In genomic region chr17:49362723-49363117, GRCh38 we compare ENCODE assay signal across 8 cellular contexts. TPM values are rescaled to one million over a fixed set of nuclear protein-coding genes. Genes with fewer than 3 reads are reported as not detected.
DNase-seq lines count a peak whose midpoint lies in the region; ATAC-seq, FAIRE-seq and TF ChIP-seq lines count a peak whose summit lies in the region.

No MANE protein-coding gene starts in this region.

- TF ChIP-seq EP300 in GM12878 (IDR thresholded peaks at IDR 0.05; ENCODE audit: borderline replicate concordance in 1 of 2, control insufficient read depth in 1 of 2, low read depth in 2 of 2, low read length in 2 of 2) = no peak

- peak overlapping the region; percentile 46 to 71 for H3K18ac ChIP-seq in mesenchymal stem cell (ENCODE audit: low read depth in 1 of 2, low read length in 2 of 2)

- SMC1A ChIA-PET in GM12878 (lab: Charles Lee; ENCODE audit: uncharacterized antibody, unreplicated experiment) = interaction anchor here (0.7 to 1.9 kb wide), 6 partner anchors 21 to 48 kb away, joined by 3 to 9 read pairs (median 3); no protein-coding TSS in a partner anchor

- CTCF ChIA-PET in GM12878 (lab: Yijun Ruan, JAX) = interaction anchor here (0.8 to 15.6 kb wide), 4 partner anchors 9 to 46 kb away, joined by 3 to 330 read pairs (median 5); no protein-coding TSS in a partner anchor

- WGBS in heart left ventricle, 4 donors = 20 to 25% (median 22%) methylated on average over 10 of the region's 10 CpGs
- 6% methylated on average over 10 of the region's 10 CpGs for WGBS in GM12878 (ENCODE audit: insufficient coverage, insufficient replicate concordance, low lambda C conversion rate, missing lambda C conversion rate)
- 20% methylated on average over 7 of the region's 10 CpGs for WGBS in mesenchymal stem cell

- no peak overlapping the region for H2BK5ac ChIP-seq in mesenchymal stem cell (ENCODE audit: low read depth, low read length, poor library complexity, severe bottlenecking)

- H3K4me2 ChIP-seq in GM12878 (ENCODE audit: control insufficient read depth, insufficient read depth) (peak overlapping the region; percentile 65), mesenchymal stem cell (ENCODE audit: low read length, poor library complexity, severe bottlenecking) (peak overlapping the region; percentile 88)

- DNase-seq in heart left ventricle (no peak), Right ventricle myocardium inferior (ENCODE audit: missing footprints) (no peak), GM12878 (ENCODE audit: low read depth, low spot score) (no peak), mesenchymal stem cell (no peak), vagina (ENCODE audit: extremely low spot score in 2 of 2) (no peak), GF-D8 (lab: John Stamatoyannopoulos, UW) (no peak), NCI-H524 (lab: John Stamatoyannopoulos, UW) (no peak), NOMO-1 treated with DMSO at 0.1 percent for 48 hours (lab: John Stamatoyannopoulos, UW; ENCODE audit: unreplicated experiment) (no peak)

- RAD21 ChIA-PET in GM12878 (lab: Charles Lee; ENCODE audit: unreplicated experiment) = interaction anchor here (1.4 kb wide), 1 partner anchor 46 kb away, joined by 7 read pairs; no protein-coding TSS in a partner anchor

- H3K9ac ChIP-seq in GM12878 (ENCODE audit: control insufficient read depth, insufficient read depth, low read length) (peak overlapping the region; percentile 21; the same call in 1 of the 2 replicates), mesenchymal stem cell (ENCODE audit: low read length) (peak overlapping the region; percentile 79)

- H3K27ac ChIP-seq in heart left ventricle (peak overlapping the region in 11 of 12 donors; percentile 83 to 95 (median 90)), GM12878 (ENCODE audit: control insufficient read depth, insufficient read depth) (no peak overlapping the region), mesenchymal stem cell (ENCODE audit: low read length, poor library complexity, severe bottlenecking) (peak overlapping the region; percentile 74), vagina (peak overlapping the region; percentile 97)

- H3K4me1 ChIP-seq in heart left ventricle (peaks cover 5 to 48% (median 26%) of the 10 kb centered on the region in 12 donors), GM12878 (ENCODE audit: control insufficient read depth, insufficient read depth, low read length) (peaks cover 16% of the 10 kb centered on the region), mesenchymal stem cell (ENCODE audit: control insufficient read depth, insufficient read depth, low read depth, low read length) (peaks cover 11% of the 10 kb centered on the region), vagina (peaks cover 34% of the 10 kb centered on the region)

- H2BK120ac ChIP-seq in mesenchymal stem cell (ENCODE audit: low read depth, low read length) = no peak overlapping the region

- TF ChIP-seq CTCF in heart left ventricle (IDR thresholded peaks at IDR 0.05) (no peak), GM12878 (IDR thresholded peaks at IDR 0.05 in 2 of 3, conservative IDR thresholded peaks at IDR 0.05 in 1 of 3; ENCODE audit: control insufficient read depth in 2 of 3, extremely low read depth in 1 of 3, insufficient read depth in 1 of 3, low read depth in 3 of 3, low read length in 3 of 3) (no peak), vagina (IDR thresholded peaks at IDR 0.05) (no peak)

- H2AK5ac ChIP-seq in mesenchymal stem cell (ENCODE audit: low read length, severe bottlenecking) = no peak overlapping the region

- H3K27me3 ChIP-seq in heart left ventricle (no peaks in the 10 kb centered on the region), GM12878 (replicated peaks in 1 of 2; ENCODE audit: control insufficient read depth in 2 of 2, insufficient read depth in 2 of 2, low read length in 1 of 2) (no peaks in the 10 kb centered on the region), mesenchymal stem cell (ENCODE audit: control insufficient read depth in 1 of 2, insufficient read depth in 1 of 2, low read length in 2 of 2) (no peaks in the 10 kb centered on the region), vagina (no peaks in the 10 kb centered on the region)

- POLR2A ChIA-PET in GM12878 (lab: Charles Lee) = interaction anchor here (0.9 kb wide), 1 partner anchor 20 kb away, joined by 3 read pairs; no protein-coding TSS in a partner anchor

- intact Hi-C loops in heart left ventricle (cut with DNase I) = loop anchor here in 3 of 10 donors (5.0 kb wide), 2 partner anchors 35 to 45 kb away; no protein-coding TSS in a partner anchor
- intact Hi-C loops in Right ventricle myocardium inferior (cut with DNase I) = loop anchor here (5.0 kb wide), 1 partner anchor 45 kb away; no protein-coding TSS in a partner anchor
- intact Hi-C loops in GM12878 (cut with micrococcal nuclease; ENCODE audit: unreplicated experiment) = loop anchor here (5.0 kb wide), 1 partner anchor 35 kb away; no protein-coding TSS in a partner anchor
- intact Hi-C loops in vagina (cut with DNase I) = no loop called here

- H3K36me3 ChIP-seq in heart left ventricle (no peaks in the 10 kb centered on the region), GM12878 (ENCODE audit: control insufficient read depth in 2 of 2, insufficient read depth in 2 of 2, low read length in 1 of 2) (no peaks in the 10 kb centered on the region), mesenchymal stem cell (ENCODE audit: control insufficient read depth in 1 of 2, insufficient read depth in 2 of 2, low read depth in 1 of 2, low read length in 2 of 2) (no peaks in the 10 kb centered on the region), vagina (no peaks in the 10 kb centered on the region)

- no peak for TF ChIP-seq RAD21 in GM12878 (IDR thresholded peaks at IDR 0.05; ENCODE audit: insufficient read depth, low read depth, low read length)

- no peak for ATAC-seq in heart left ventricle
- no peak for ATAC-seq in Right ventricle myocardium inferior
- peak; percentile 9 for ATAC-seq in GM12878

- peak overlapping the region; percentile 44 for H2BK15ac ChIP-seq in mesenchymal stem cell (ENCODE audit: low read depth, poor library complexity, severe bottlenecking)

- no peak overlapping the region for H4K91ac ChIP-seq in mesenchymal stem cell (ENCODE audit: low read length)

- no peak overlapping the region for H3K14ac ChIP-seq in mesenchymal stem cell (ENCODE audit: low read length in 2 of 2)

- no peak overlapping the region for H3K4ac ChIP-seq in mesenchymal stem cell (ENCODE audit: low read depth in 1 of 2, low read length in 2 of 2)

- no peaks in the 10 kb centered on the region for H4K20me1 ChIP-seq in GM12878 (ENCODE audit: control insufficient read depth, insufficient read depth)

- H3K4me3 ChIP-seq in heart left ventricle (peak overlapping the region; percentile 77 to 98 (median 92)), GM12878 (peak overlapping the region; percentile 60; the same call in 1 of the 2 replicates), mesenchymal stem cell (ENCODE audit: insufficient read depth in 1 of 2, low read depth in 1 of 2, low read length in 2 of 2) (peak overlapping the region in 1 of 2 experiments; percentile 76), vagina (peak overlapping the region; percentile 80 to 99)

- in situ Hi-C loops in GM12878 (cut with MboI) = no loop called here

- H4K8ac ChIP-seq in mesenchymal stem cell (ENCODE audit: low read length) = peak overlapping the region; percentile 91

- no peak for TF ChIP-seq POLR2A in heart left ventricle (IDR thresholded peaks at IDR 0.05)
- TF ChIP-seq POLR2A in GM12878 (IDR thresholded peaks at IDR 0.05; ENCODE audit: low read depth, low read length) = no peak
- no peak for TF ChIP-seq POLR2A in vagina (IDR thresholded peaks at IDR 0.05)

- H3K79me1 ChIP-seq in mesenchymal stem cell (replicated peaks; ENCODE audit: low read length, poor library complexity, severe bottlenecking) = peaks cover 6% of the 10 kb centered on the region

- FAIRE-seq in GM12878 (lab: Jason Lieb, UNC) = no peak

- peak overlapping the region; percentile 86 for H2AFZ ChIP-seq in GM12878 (ENCODE audit: control insufficient read depth, low read depth, low read length)
- H2AFZ ChIP-seq in mesenchymal stem cell (ENCODE audit: low read depth, low read length) = peak overlapping the region; percentile 75

- H3K79me2 ChIP-seq in GM12878 (ENCODE audit: control insufficient read depth, insufficient read depth, low read length) = peaks cover 38% of the 10 kb centered on the region

- H3K9me3 ChIP-seq in heart left ventricle (no peaks in the 10 kb centered on the region), GM12878 (replicated peaks; ENCODE audit: control insufficient read depth, insufficient read depth, low read length) (no peaks in the 10 kb centered on the region), mesenchymal stem cell (ENCODE audit: control insufficient read depth, low read length) (no peaks in the 10 kb centered on the region), vagina (no peaks in the 10 kb centered on the region)

- no peak overlapping the region for H3K23ac ChIP-seq in mesenchymal stem cell (ENCODE audit: low read length in 2 of 2)

- no peak overlapping the region for H2BK12ac ChIP-seq in mesenchymal stem cell (ENCODE audit: low read length in 2 of 2)

- no TSS peak for BruUV-seq in GM12878 (replicated peaks; lab: Mats Ljungman, UMichigan)

RNA-seq across cellular contexts. Expression of gene ZNF652, which starts 0.7 kb away (rescaled TPM):
- total RNA-seq in heart left ventricle (10 to 100 TPM; 14.7 to 24.5 (median 23.1) TPM), Right ventricle myocardium inferior (19.0 TPM), GM12878 (2014; rRNA removed) (7.7 and 9.0 TPM in 2 replicates), GM12878 (2014; rRNA removed; fragmentation: Illumina TruSeq; extraction: Trizol) (11.4 TPM in 2 replicates), GM12878 (2021) (10.1 and 10.9 TPM in 2 replicates), vagina (42.7 TPM)
- polyA plus RNA-seq in heart left ventricle (10 to 100 TPM in 1 of 2 donors, 1 to 10 TPM in 1; 7.2 to 16.3 TPM), GM12878 (2011; rRNA removed) (13.1 and 15.3 TPM in 2 replicates), GM12878 (2014; fragmentation: Illumina TruSeq; extraction: Trizol) (4.3 and 5.5 TPM in 2 replicates), GM12878 (2014; fragmentation: Nextera tagmentation; extraction: Ambion mirVana) (1 to 10 TPM; 3.5 to 5.4 TPM), GM12878 (2014; rRNA removed) (3.4 and 4.5 TPM in 2 replicates), GM12878 (2016; fragmentation: Nextera tagmentation; extraction: Ambion mirVana) (10 to 100 TPM in 1 of 2 experiments, 1 to 10 TPM in 1; 9.6 to 10.2 TPM)
- 15.9 and 18.2 TPM in 2 replicates for total RNA-seq in GM12878 (2013; cell fraction: nucleolus; rRNA removed)
- 5.6 TPM for polyA plus RNA-seq in GM12878 (2011; ENCODE audit: low read depth)
- 4.9 and 7.1 TPM in 2 replicates for polyA plus RNA-seq in GM12878 (2011; cell fraction: cytosol; rRNA removed)
- 11.5 and 12.5 TPM in 2 replicates for polyA plus RNA-seq in GM12878 (2011; cell fraction: nucleus; rRNA removed)
- polyA plus RNA-seq in GM12878 (2012) = 5.8 and 6.6 TPM in 2 replicates
- 25.2 and 26.5 TPM in 2 replicates for polyA minus RNA-seq in GM12878 (2011; rRNA and poly(A)+ RNA removed)
- 8.0 and 11.0 TPM in 2 replicates for polyA minus RNA-seq in GM12878 (2011; cell fraction: cytosol; rRNA and poly(A)+ RNA removed)
- polyA minus RNA-seq in GM12878 (2011; cell fraction: nucleus; rRNA and poly(A)+ RNA removed) = 8.7 and 12.8 TPM in 2 replicates
- polyA plus RNA-seq in mesenchymal stem cell (2013, experiment 1 of 2) = 13.6 TPM
- 14.5 TPM for polyA plus RNA-seq in mesenchymal stem cell (2013, experiment 2 of 2)

RNA-seq across cellular contexts. Expression of gene PHB1, which starts 52.0 kb away (rescaled TPM):
- total RNA-seq in heart left ventricle (100 to 1,000 TPM; 125 to 264 (median 211) TPM), Right ventricle myocardium inferior (233 TPM), GM12878 (2014; rRNA removed) (185 and 191 TPM in 2 replicates), GM12878 (2014; rRNA removed; fragmentation: Illumina TruSeq; extraction: Trizol) (156 and 172 TPM in 2 replicates), GM12878 (2021) (281 and 286 TPM in 2 replicates), vagina (58.7 TPM)
- polyA plus RNA-seq in heart left ventricle (100 to 1,000 TPM; 155 to 328 TPM), GM12878 (2011; rRNA removed) (326 and 466 TPM in 2 replicates), GM12878 (2014; fragmentation: Illumina TruSeq; extraction: Trizol) (259 and 350 TPM in 2 replicates), GM12878 (2014; fragmentation: Nextera tagmentation; extraction: Ambion mirVana) (100 to 1,000 TPM; 117 to 154 TPM), GM12878 (2014; rRNA removed) (209 and 221 TPM in 2 replicates), GM12878 (2016; fragmentation: Nextera tagmentation; extraction: Ambion mirVana) (100 to 1,000 TPM; 397 to 430 TPM)
- 67.3 and 70.7 TPM in 2 replicates for total RNA-seq in GM12878 (2013; cell fraction: nucleolus; rRNA removed)
- polyA plus RNA-seq in GM12878 (2011; ENCODE audit: low read depth) = 207 TPM
- 313 and 495 TPM in 2 replicates for polyA plus RNA-seq in GM12878 (2011; cell fraction: cytosol; rRNA removed)
- 203 and 243 TPM in 2 replicates for polyA plus RNA-seq in GM12878 (2011; cell fraction: nucleus; rRNA removed)
- 151 and 168 TPM in 2 replicates for polyA plus RNA-seq in GM12878 (2012)
- 522 and 563 TPM in 2 replicates for polyA minus RNA-seq in GM12878 (2011; rRNA and poly(A)+ RNA removed)
- 79.5 and 81.7 TPM in 2 replicates for polyA minus RNA-seq in GM12878 (2011; cell fraction: cytosol; rRNA and poly(A)+ RNA removed)
- 35.7 and 58.7 TPM in 2 replicates for polyA minus RNA-seq in GM12878 (2011; cell fraction: nucleus; rRNA and poly(A)+ RNA removed)
- 104 TPM for polyA plus RNA-seq in mesenchymal stem cell (2013, experiment 1 of 2)
- polyA plus RNA-seq in mesenchymal stem cell (2013, experiment 2 of 2) = 105 TPM
